Comparison of ENCODE assay signal across 1 cellular context in the genomic region with DNA sequence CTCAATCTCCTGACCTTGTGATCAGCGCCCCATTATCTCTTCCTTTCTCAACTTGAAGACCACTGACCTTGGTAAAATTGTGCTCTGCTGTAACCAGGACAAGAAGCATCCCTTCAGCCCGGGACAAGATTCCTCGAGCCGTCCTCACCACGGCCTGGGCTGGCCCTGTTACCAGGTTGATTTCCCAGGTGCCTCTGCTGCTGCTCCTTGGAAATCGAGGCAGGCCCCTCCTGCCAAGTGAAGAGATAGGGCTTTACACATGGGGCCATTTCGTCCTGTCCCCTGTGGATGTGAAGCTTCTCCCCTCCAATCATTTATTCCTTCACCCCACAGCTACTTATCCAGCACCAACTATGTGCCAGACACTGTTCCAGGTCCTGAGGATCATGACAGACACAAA.
TF ChIP-seq lines count a peak whose summit lies in the region.

No MANE protein-coding gene starts in this region.

TF ChIP-seq in WTC11, 78 proteins besides CTCF, POLR2A, EP300 and RAD21 (continued from another document):
- no peak for TF ChIP-seq ZNF532 (CRISPR knock-in tag; IDR thresholded peaks at IDR 0.05; ENCODE audit: borderline replicate concordance)
- TF ChIP-seq, protein P1, sequence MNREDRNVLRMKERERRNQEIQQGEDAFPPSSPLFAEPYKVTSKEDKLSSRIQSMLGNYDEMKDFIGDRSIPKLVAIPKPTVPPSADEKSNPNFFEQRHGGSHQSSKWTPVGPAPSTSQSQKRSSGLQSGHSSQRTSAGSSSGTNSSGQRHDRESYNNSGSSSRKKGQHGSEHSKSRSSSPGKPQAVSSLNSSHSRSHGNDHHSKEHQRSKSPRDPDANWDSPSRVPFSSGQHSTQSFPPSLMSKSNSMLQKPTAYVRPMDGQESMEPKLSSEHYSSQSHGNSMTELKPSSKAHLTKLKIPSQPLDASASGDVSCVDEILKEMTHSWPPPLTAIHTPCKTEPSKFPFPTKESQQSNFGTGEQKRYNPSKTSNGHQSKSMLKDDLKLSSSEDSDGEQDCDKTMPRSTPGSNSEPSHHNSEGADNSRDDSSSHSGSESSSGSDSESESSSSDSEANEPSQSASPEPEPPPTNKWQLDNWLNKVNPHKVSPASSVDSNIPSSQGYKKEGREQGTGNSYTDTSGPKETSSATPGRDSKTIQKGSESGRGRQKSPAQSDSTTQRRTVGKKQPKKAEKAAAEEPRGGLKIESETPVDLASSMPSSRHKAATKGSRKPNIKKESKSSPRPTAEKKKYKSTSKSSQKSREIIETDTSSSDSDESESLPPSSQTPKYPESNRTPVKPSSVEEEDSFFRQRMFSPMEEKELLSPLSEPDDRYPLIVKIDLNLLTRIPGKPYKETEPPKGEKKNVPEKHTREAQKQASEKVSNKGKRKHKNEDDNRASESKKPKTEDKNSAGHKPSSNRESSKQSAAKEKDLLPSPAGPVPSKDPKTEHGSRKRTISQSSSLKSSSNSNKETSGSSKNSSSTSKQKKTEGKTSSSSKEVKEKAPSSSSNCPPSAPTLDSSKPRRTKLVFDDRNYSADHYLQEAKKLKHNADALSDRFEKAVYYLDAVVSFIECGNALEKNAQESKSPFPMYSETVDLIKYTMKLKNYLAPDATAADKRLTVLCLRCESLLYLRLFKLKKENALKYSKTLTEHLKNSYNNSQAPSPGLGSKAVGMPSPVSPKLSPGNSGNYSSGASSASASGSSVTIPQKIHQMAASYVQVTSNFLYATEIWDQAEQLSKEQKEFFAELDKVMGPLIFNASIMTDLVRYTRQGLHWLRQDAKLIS (CRISPR knock-in tag; IDR thresholded peaks at IDR 0.05; ENCODE audit: borderline replicate concordance), result no peak
- TF ChIP-seq ZNF317 (CRISPR knock-in tag; IDR thresholded peaks at IDR 0.05; ENCODE audit: borderline replicate concordance, low read depth), result no peak
- no peak for TF ChIP-seq NFATC4 (CRISPR knock-in tag; IDR thresholded peaks at IDR 0.05)
- no peak for TF ChIP-seq TEAD1 (CRISPR knock-in tag; IDR thresholded peaks at IDR 0.05)
- no peak for TF ChIP-seq ZNF219 (CRISPR knock-in tag; IDR thresholded peaks at IDR 0.05; ENCODE audit: borderline replicate concordance)
- no peak for TF ChIP-seq GTF2I (CRISPR knock-in tag; conservative IDR thresholded peaks at IDR 0.05)
